In genomic region chr2:234793211-234793610, GRCh38 we compare ENCODE assay signal across 20 cellular contexts.
A peak's percentile ranks its signal among the peaks of the same experiment; 100 is the strongest.
DNase-seq lines count a peak whose midpoint lies in the region; ATAC-seq and TF ChIP-seq lines count a peak whose summit lies in the region.
"Had no signal": no experiment of that assay in that cellular context is flagged by ENCODE, and none has a peak within 500 bp of the region (broad histone marks: within the 10 kb centered on the region; RNA-seq: fewer than 3 reads in every experiment).

No MANE protein-coding gene starts in this region.

- peak overlapping the region; percentile 1 for H3K4me2 ChIP-seq in smooth muscle cell

- no peaks in the 10 kb centered on the region for H3K4me1 Mint-ChIP-seq in endodermal cell
- H3K4me1 Mint-ChIP-seq in neural crest cell, result peaks cover 64% of the 10 kb centered on the region
- H3K4me1 Mint-ChIP-seq: CD8-positive, alpha-beta memory T cell had no signal

- H3K4me3 Mint-ChIP-seq in endodermal cell (no peak overlapping the region), neural crest cell (peak overlapping the region; percentile 1)
- H3K4me3 Mint-ChIP-seq: CD8-positive, alpha-beta memory T cell; IgD-negative memory B cell had no signal

- H3K4me1 ChIP-seq in endodermal cell (ENCODE audit: control insufficient read depth, insufficient read depth, low read length), result no peaks in the 10 kb centered on the region
- H3K4me1 ChIP-seq in smooth muscle cell (ENCODE audit: low read depth), result peaks cover 13% of the 10 kb centered on the region
- H3K4me1 ChIP-seq in esophagus squamous epithelium, result no peaks in the 10 kb centered on the region

- no peak for TF ChIP-seq POLR2A in esophagus squamous epithelium (IDR thresholded peaks at IDR 0.05)

- H2AFZ ChIP-seq in smooth muscle cell (ENCODE audit: low read depth), result no peak overlapping the region
- H2AFZ ChIP-seq: GM23248 had no signal

- intact Hi-C loops in esophagus squamous epithelium (cut with DNase I), result no loop called here

- no peak overlapping the region for H3K27ac Mint-ChIP-seq in endodermal cell
- H3K27ac Mint-ChIP-seq in neural crest cell (ENCODE audit: unreplicated experiment), result no peak overlapping the region
- H3K27ac Mint-ChIP-seq: CD8-positive, alpha-beta memory T cell; IgD-negative memory B cell had no signal

- no peaks in the 10 kb centered on the region for H4K20me1 ChIP-seq in smooth muscle cell (ENCODE audit: low read depth)

- H3K27ac ChIP-seq in endodermal cell (ENCODE audit: low read depth, low read length) (peak overlapping the region; percentile 91), smooth muscle cell (ENCODE audit: low read depth) (peak overlapping the region; percentile 87), esophagus squamous epithelium (no peak overlapping the region)
- H3K27ac ChIP-seq: GM23248, RWPE1 had no signal

- DNase-seq in NCI-H748 (lab: John Stamatoyannopoulos, UW; ENCODE audit: unreplicated experiment) (peak; percentile 35), NCI-H748 treated with DMSO at 0.1 percent for 48 hours (lab: John Stamatoyannopoulos, UW) (no peak), endodermal cell (no peak), neural crest cell (ENCODE audit: low read depth, low spot score) (no peak), smooth muscle cell (lab: John Stamatoyannopoulos, UW; ENCODE audit: unreplicated experiment) (no peak), esophagus squamous epithelium (lab: John Stamatoyannopoulos, UW) (no peak), SW 1271 (lab: John Stamatoyannopoulos, UW) (no peak)
- DNase-seq: 8988T; CD8-positive, alpha-beta memory T cell; GDM1; GM23248; Karpas-422; NCI-H1694; NCI-H446 treated with DMSO at 0.1 percent for 48 hours; NCI-H526 treated with DMSO at 0.1 percent for 48 hours; NK-92 treated with Interleukin-12 subunit alpha and Interleukin-12 subunit beta, amount 100 ng/mL, for 24 hours; SHP77 treated with DMSO at 0.1 percent for 48 hours had no signal

- H3K79me2 ChIP-seq in smooth muscle cell (ENCODE audit: low read depth), result no peaks in the 10 kb centered on the region

- H3K9me3 Mint-ChIP-seq in endodermal cell (no peaks in the 10 kb centered on the region), neural crest cell (no peaks in the 10 kb centered on the region)
- H3K9me3 Mint-ChIP-seq: CD8-positive, alpha-beta memory T cell had no signal

- H3K9me3 ChIP-seq in endodermal cell (ENCODE audit: control insufficient read depth, low read length) (no peaks in the 10 kb centered on the region), smooth muscle cell (replicated peaks; ENCODE audit: low read depth) (no peaks in the 10 kb centered on the region), esophagus squamous epithelium (no peaks in the 10 kb centered on the region)

- no peaks in the 10 kb centered on the region for H3F3A ChIP-seq in smooth muscle cell (ENCODE audit: low read depth)

- H3K27me3 ChIP-seq in endodermal cell (ENCODE audit: control insufficient read depth, insufficient read depth, low read length, poor library complexity, severe bottlenecking), result no peaks in the 10 kb centered on the region
- H3K27me3 ChIP-seq in smooth muscle cell (ENCODE audit: low read depth), result no peaks in the 10 kb centered on the region
- H3K27me3 ChIP-seq in esophagus squamous epithelium, result peaks cover 0 to 44% (median 0%) of the 10 kb centered on the region in 4 donors

- WGBS in endodermal cell (ENCODE audit: insufficient coverage in 1 of 2, insufficient read length in 1 of 2), 2 experiments, result 75 to 79% methylated on average over 5 of the region's 5 CpGs
- 75% methylated on average over 5 of the region's 5 CpGs for WGBS in smooth muscle cell (ENCODE audit: low lambda C conversion rate)
- WGBS in esophagus squamous epithelium, 2 donors, result 83 to 93% methylated on average over 4 to 5 of the region's 5 CpGs

- H3K27me3 Mint-ChIP-seq in endodermal cell (ENCODE audit: insufficient read depth) (peaks cover 2% of the 10 kb centered on the region), neural crest cell (ENCODE audit: low read depth) (no peaks in the 10 kb centered on the region)

- H3K9ac ChIP-seq in endodermal cell (ENCODE audit: extremely low read depth, low read length, poor library complexity, severe bottlenecking) (no peak overlapping the region), smooth muscle cell (ENCODE audit: low read depth) (peak overlapping the region; percentile 56)
- H3K9ac ChIP-seq: GM23248 had no signal

- ATAC-seq in HG02884 (IDR thresholded peaks at IDR 0.05; ENCODE audit: unreplicated experiment), result no peak

- no peak overlapping the region for H3K4me3 ChIP-seq in endodermal cell (ENCODE audit: low read length)
- no peak overlapping the region for H3K4me3 ChIP-seq in smooth muscle cell
- H3K4me3 ChIP-seq in esophagus squamous epithelium, result no peak overlapping the region
- H3K4me3 ChIP-seq: GM23248 had no signal

- H3K36me3 ChIP-seq in endodermal cell (ENCODE audit: control insufficient read depth, insufficient read depth, low read length) (no peaks in the 10 kb centered on the region), smooth muscle cell (ENCODE audit: low read depth) (no peaks in the 10 kb centered on the region), esophagus squamous epithelium (no peaks in the 10 kb centered on the region)

- no peak for TF ChIP-seq CTCF in endodermal cell (conservative IDR thresholded peaks at IDR 0.05)
- TF ChIP-seq CTCF in neural crest cell (conservative IDR thresholded peaks at IDR 0.05), result no peak
- no peak for TF ChIP-seq CTCF in smooth muscle cell (IDR thresholded peaks at IDR 0.05; ENCODE audit: borderline replicate concordance, insufficient read depth, poor library complexity, severe bottlenecking)
- no peak for TF ChIP-seq CTCF in esophagus squamous epithelium (IDR thresholded peaks at IDR 0.05)

- H3K36me3 Mint-ChIP-seq in endodermal cell (ENCODE audit: low read depth), result no peaks in the 10 kb centered on the region
- H3K36me3 Mint-ChIP-seq in neural crest cell (ENCODE audit: low read depth), result no peaks in the 10 kb centered on the region
- H3K36me3 Mint-ChIP-seq: CD8-positive, alpha-beta memory T cell had no signal

Comparison
In these comparisons a context has a peak if more than half of its experiments do, and no peak if none do; other contexts are left out.
1. H3K27ac ChIP-seq: peak in endodermal cell (single experiment) and smooth muscle cell (single experiment); none in esophagus squamous epithelium (0 of 4).